8 cellular contexts compared by ENCODE assay signal in genomic region chr14:76720382-76720813, GRCh38. TPM values are rescaled to one million over a fixed set of nuclear protein-coding genes. Genes with fewer than 3 reads are reported as not detected.
A peak's percentile ranks its signal among the peaks of the same experiment; 100 is the strongest.
DNase-seq lines count a peak whose midpoint lies in the region; ATAC-seq, FAIRE-seq and TF ChIP-seq lines count a peak whose summit lies in the region.

No MANE protein-coding gene starts in this region.

- intact Hi-C loops in HepG2 (cut with micrococcal nuclease; ENCODE audit: unreplicated experiment), result no loop called here

- H3K9me2 ChIP-seq in Loucy (replicated peaks; ENCODE audit: low read depth, low read length), result no peaks in the 10 kb centered on the region

- H3K9ac ChIP-seq in BLaER1, result peak overlapping the region; percentile 18; the same call in 1 of the 2 replicates
- H3K9ac ChIP-seq in Loucy (ENCODE audit: low read depth, low read length, poor library complexity, severe bottlenecking), result no peak overlapping the region
- H3K9ac ChIP-seq in HepG2 (ENCODE audit: insufficient read depth, low read depth, low read length), result no peak overlapping the region

- BruUV-seq in HepG2 (replicated peaks; lab: Mats Ljungman, UMichigan), result no TSS peak

- in situ Hi-C loops in astrocyte of the spinal cord (cut with HindIII; ENCODE audit: low sequenced_read_pairs) (no loop called here), HepG2 (cut with HindIII; ENCODE audit: extremely low pct_ligation_motif_present, low pct_unique_long_range_greater_than_20kb) (no loop called here)

- 37% methylated on average over 3 of the region's 3 CpGs for WGBS in HepG2 (ENCODE audit: low lambda C conversion rate)

- H3K27ac ChIP-seq in BLaER1 (peak overlapping the region; percentile 60), HepG2 (ENCODE audit: extremely low read length, insufficient read depth, low read length) (no peak overlapping the region)

- no peaks in the 10 kb centered on the region for H3K36me3 ChIP-seq in BLaER1
- no peaks in the 10 kb centered on the region for H3K36me3 ChIP-seq in Loucy (ENCODE audit: insufficient read depth, low read length)
- no peaks in the 10 kb centered on the region for H3K36me3 ChIP-seq in HepG2 (replicated peaks in 1 of 2; ENCODE audit: control insufficient read depth in 1 of 2, insufficient read depth in 2 of 2, low read length in 2 of 2)

- H3K4me1 ChIP-seq in BLaER1 (peaks cover 53% of the 10 kb centered on the region), Loucy (ENCODE audit: insufficient read depth, low read length, poor library complexity, severe bottlenecking) (peaks cover 18% of the 10 kb centered on the region), HepG2 (ENCODE audit: insufficient read depth, low read length) (peaks cover 14% of the 10 kb centered on the region)

- POLR2A ChIA-PET in HepG2 (lab: Yijun Ruan, JAX), result no interaction called here

- H3K27me3 ChIP-seq in BLaER1, result no peaks in the 10 kb centered on the region
- H3K27me3 ChIP-seq in Loucy (ENCODE audit: insufficient read depth, low read length, poor library complexity, severe bottlenecking), result no peaks in the 10 kb centered on the region
- H3K27me3 ChIP-seq in HepG2 (ENCODE audit: control insufficient read depth in 1 of 2, insufficient read depth in 2 of 2, low read length in 2 of 2), result peaks cover 2 to 4% of the 10 kb centered on the region in 2 experiments; a peak in 2 of 5 replicates

- H4K20me1 ChIP-seq in BLaER1 (no peaks in the 10 kb centered on the region), Loucy (ENCODE audit: insufficient read depth, low read length, poor library complexity, severe bottlenecking) (no peaks in the 10 kb centered on the region), HepG2 (ENCODE audit: insufficient read depth, low read length) (no peaks in the 10 kb centered on the region)

- H3K4me3 ChIP-seq in BLaER1, result no peak overlapping the region
- no peak overlapping the region for H3K4me3 ChIP-seq in Loucy (ENCODE audit: low read length, poor library complexity, severe bottlenecking)
- H3K4me3 ChIP-seq in astrocyte of the spinal cord (ENCODE audit: low read depth, low read length), result no peak overlapping the region
- no peak overlapping the region for H3K4me3 ChIP-seq in HepG2 (replicated peaks in 1 of 3; ENCODE audit: insufficient read depth in 1 of 3, low read depth in 2 of 3, low read length in 3 of 3)

- TF ChIP-seq CTCF in Loucy (conservative IDR thresholded peaks at IDR 0.05; ENCODE audit: low read length), result no peak
- TF ChIP-seq CTCF in astrocyte of the spinal cord (IDR thresholded peaks at IDR 0.05; ENCODE audit: low read depth, low read length), result no peak
- TF ChIP-seq CTCF in HepG2 (CRISPR knock-in tag; IDR thresholded peaks at IDR 0.05), result no peak

- TF ChIP-seq EP300 in HepG2 (IDR thresholded peaks at IDR 0.05; ENCODE audit: low read depth in 2 of 2, low read length in 2 of 2) (no peak; a peak in 1 of 4 replicates), HepG2 (CRISPR knock-in tag; IDR thresholded peaks at IDR 0.05; ENCODE audit: borderline replicate concordance) (no peak)

- DNase-seq in astrocyte of the spinal cord (ENCODE audit: low read depth, low spot score) (peak; percentile 18), HepG2 (ENCODE audit: low spot score) (peak; percentile 36)

- H3F3A ChIP-seq in Loucy (ENCODE audit: low read depth), result no peaks in the 10 kb centered on the region

- no peak for TF ChIP-seq RAD21 in HepG2 (CRISPR knock-in tag; IDR thresholded peaks at IDR 0.05)

- ATAC-seq in GM19372 (IDR thresholded peaks at IDR 0.05; ENCODE audit: low read depth, unreplicated experiment) (peak; percentile 72), HepG2 (peak; percentile 80), HG03469 (IDR thresholded peaks at IDR 0.05; ENCODE audit: unreplicated experiment) (no peak), HG02623 (IDR thresholded peaks at IDR 0.05; ENCODE audit: unreplicated experiment) (no peak), GM18519 (IDR thresholded peaks at IDR 0.05; ENCODE audit: low FRiP score, unreplicated experiment) (no peak)

- H2AFZ ChIP-seq in Loucy (ENCODE audit: low read length) (peak overlapping the region; percentile 91), HepG2 (ENCODE audit: low read length) (no peak overlapping the region)

- no peaks in the 10 kb centered on the region for H3K9me3 ChIP-seq in BLaER1
- no peaks in the 10 kb centered on the region for H3K9me3 ChIP-seq in Loucy (ENCODE audit: insufficient read depth, low read depth, low read length)
- no peaks in the 10 kb centered on the region for H3K9me3 ChIP-seq in HepG2 (ENCODE audit: low read length)

- no peaks in the 10 kb centered on the region for H3K79me2 ChIP-seq in Loucy (ENCODE audit: insufficient read depth, low read length)
- no peaks in the 10 kb centered on the region for H3K79me2 ChIP-seq in HepG2 (ENCODE audit: insufficient read depth, low read length)

- CTCF ChIA-PET in HepG2 (lab: Yijun Ruan, JAX; ENCODE audit: low intra/inter-chr PET ratio, low total read pairs), result no interaction called here

- no peak for FAIRE-seq in HepG2 (lab: Jason Lieb, UNC)

- TF ChIP-seq POLR2A in HepG2 (IDR thresholded peaks at IDR 0.05; ENCODE audit: insufficient read depth in 1 of 2, low read depth in 2 of 2, low read length in 2 of 2), result no peak

- H3K4me2 ChIP-seq in BLaER1 (peak overlapping the region; percentile 70), Loucy (ENCODE audit: low read depth, low read length, poor library complexity, severe bottlenecking) (peak overlapping the region; percentile 15), HepG2 (ENCODE audit: low read depth, low read length) (peak overlapping the region; percentile 8; the same call in 1 of the 2 replicates)

TF ChIP-seq in HepG2, 621 proteins besides CTCF, POLR2A, EP300 and RAD21 (continues in another document):
- no peak for TF ChIP-seq TARDBP (CRISPR knock-in tag; IDR thresholded peaks at IDR 0.05)
- TF ChIP-seq TIGD3 (CRISPR knock-in tag; IDR thresholded peaks at IDR 0.05; ENCODE audit: borderline replicate concordance), result no peak
- peak; percentile 17; the same call in 1 of the 2 replicates for TF ChIP-seq THRA (CRISPR knock-in tag; IDR thresholded peaks at IDR 0.05; ENCODE audit: borderline replicate concordance)
- no peak for TF ChIP-seq ZSCAN29 (CRISPR knock-in tag; conservative IDR thresholded peaks at IDR 0.05)

RNA-seq across cellular contexts. Expression of gene VASH1, which starts 40.9 kb away (rescaled TPM):
- total RNA-seq in HepG2 (2016; rRNA removed; fragmentation: Illumina TruSeq; extraction: Trizol), result 0.18 and 0.24 TPM in 2 replicates
- total RNA-seq in HepG2 (2016; cell fraction: cytosol; rRNA removed; fragmentation: Illumina TruSeq; extraction: Trizol; ENCODE audit: low read depth), result not detected in 2 replicates
- 0.12 and 0.17 TPM in 2 replicates for total RNA-seq in HepG2 (2016; cell fraction: insoluble cytoplasmic fraction; rRNA removed; fragmentation: Illumina TruSeq; extraction: Trizol)
- 0.10 and 0.15 TPM in 2 replicates for total RNA-seq in HepG2 (2016; cell fraction: membrane; rRNA removed; fragmentation: Illumina TruSeq; extraction: Trizol)
- total RNA-seq in HepG2 (2016; cell fraction: nucleus; rRNA removed; fragmentation: Illumina TruSeq; extraction: Trizol), result 0.34 and 0.43 TPM in 2 replicates
- polyA plus RNA-seq in HepG2 (2011; rRNA removed), result 0.11 and 0.42 TPM in 2 replicates
- polyA plus RNA-seq in HepG2 (2011; cell fraction: cytosol; rRNA removed), result 0.15 and 0.32 TPM in 2 replicates
- polyA plus RNA-seq in HepG2 (2011; cell fraction: nucleus; rRNA removed), result 0.71 and 0.77 TPM in 2 replicates
- polyA plus RNA-seq in HepG2 (2012), result 0.28 and 0.65 TPM in 2 replicates
- 0.10 TPM in 1 of 2 replicates, not detected in the other for polyA plus RNA-seq in HepG2 (2016; cell fraction: cytosol; fragmentation: Illumina TruSeq; extraction: Trizol; ENCODE audit: low read depth)
- 0.24 and 0.26 TPM in 2 replicates for polyA plus RNA-seq in HepG2 (2016; cell fraction: insoluble cytoplasmic fraction; fragmentation: Illumina TruSeq; extraction: Trizol; ENCODE audit: low read depth)
- polyA plus RNA-seq in HepG2 (2016; cell fraction: membrane; fragmentation: Illumina TruSeq; extraction: Trizol; ENCODE audit: low read depth), result 0.21 TPM in 1 of 2 replicates, not detected in the other
- 0.43 and 0.83 TPM in 2 replicates for polyA plus RNA-seq in HepG2 (2016; cell fraction: nucleus; fragmentation: Illumina TruSeq; extraction: Trizol; ENCODE audit: insufficient read depth, low read depth)
- polyA minus RNA-seq in HepG2 (2011; rRNA and poly(A)+ RNA removed; ENCODE audit: low replicate concordance), result 0.28 TPM in 1 of 2 replicates, not detected in the other
- polyA minus RNA-seq in HepG2 (2011; cell fraction: cytosol; rRNA and poly(A)+ RNA removed), result 0.18 and 0.69 TPM in 2 replicates
- 0.50 and 0.64 TPM in 2 replicates for polyA minus RNA-seq in HepG2 (2011; cell fraction: nucleus; rRNA and poly(A)+ RNA removed)

Comparison
In these comparisons a context has a peak if more than half of its experiments do, and no peak if none do; other contexts are left out.
1. H3K4me2 ChIP-seq: peak in every context shown above with its lines; median percentile 70 in BLaER1; 15 in Loucy; 8 in HepG2.
2. ATAC-seq: peak in GM19372 (single experiment) and HepG2 (single experiment); none in HG03469 (single experiment), HG02623 (single experiment) and GM18519 (single experiment).